11 cellular contexts compared by ENCODE assay signal in the genomic region with DNA sequence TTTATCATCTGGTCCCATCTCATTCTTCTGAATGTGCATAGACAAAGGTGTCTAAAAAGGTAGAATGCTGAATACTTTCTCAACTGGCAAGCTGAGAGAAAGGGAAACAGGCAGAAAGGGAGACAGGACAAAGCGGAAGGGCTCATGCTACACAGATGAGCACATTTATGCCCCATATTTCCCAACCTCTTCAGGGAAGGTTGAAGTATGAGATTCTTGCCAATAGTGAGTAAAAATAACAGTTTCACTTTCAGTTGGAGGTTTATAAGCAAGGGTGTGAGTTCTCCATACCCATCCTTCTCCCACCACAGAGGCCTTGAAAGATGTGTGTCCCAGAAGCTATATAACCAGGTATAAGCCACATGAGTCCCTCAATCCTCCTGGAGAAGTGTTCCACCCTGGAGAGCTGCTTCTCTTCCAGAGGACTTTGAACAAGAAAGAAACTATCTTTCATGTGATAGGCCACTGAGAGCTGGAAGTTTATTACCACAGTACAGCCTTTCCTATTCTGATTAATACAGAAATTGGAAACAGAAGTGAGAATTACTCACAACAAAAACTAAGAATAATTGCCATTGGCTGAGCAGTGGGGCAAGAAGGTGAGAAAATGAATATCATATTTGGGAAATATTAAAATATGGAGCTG.
DNase-seq lines count a peak whose midpoint lies in the region; ATAC-seq and TF ChIP-seq lines count a peak whose summit lies in the region.
"Had no signal": no experiment of that assay in that cellular context is flagged by ENCODE, and none has a peak within 500 bp of the region (broad histone marks: within the 10 kb centered on the region; RNA-seq: fewer than 3 reads in every experiment).

No MANE protein-coding gene starts in this region.

- H3K27me3 ChIP-seq in spleen (replicated peaks in 1 of 7), result no peaks in the 10 kb centered on the region
- H3K27me3 ChIP-seq in suprapubic skin, result no peaks in the 10 kb centered on the region

- H3K9me3 ChIP-seq in spleen (peaks cover 0 to 18% (median 14%) of the 10 kb centered on the region in 8 donors), suprapubic skin (no peaks in the 10 kb centered on the region)

- H3K9me3 Mint-ChIP-seq in activated naive CD4-positive, alpha-beta T cell treated with anti-CD3 and anti-CD28 coated beads for 36 hours, result peaks cover 19% of the 10 kb centered on the region

- H3K4me3 ChIP-seq in spleen (no peak overlapping the region), suprapubic skin (no peak overlapping the region)

- CTCF ChIA-PET in activated naive CD4-positive, alpha-beta T cell treated with anti-CD3 and anti-CD28 coated beads for 36 hours (lab: Charles Lee), result interaction anchor here (0.5 to 1.0 kb wide), 3 partner anchors 10 to 437 kb away, joined by 3 read pairs; no protein-coding TSS in a partner anchor

- 56 to 65% (median 64%) methylated on average over 1 of the region's 1 CpG for WGBS in spleen, 5 donors
- 88% methylated on average over 1 of the region's 1 CpG for WGBS in suprapubic skin

- peaks cover 11% of the 10 kb centered on the region for H3K36me3 Mint-ChIP-seq in activated naive CD4-positive, alpha-beta T cell treated with anti-CD3 and anti-CD28 coated beads for 36 hours (ENCODE audit: low read depth)
- H3K36me3 Mint-ChIP-seq: CD14-positive monocyte had no signal

- intact Hi-C loops in activated naive CD4-positive, alpha-beta T cell treated with anti-CD3 and anti-CD28 coated beads for 36 hours (cut with micrococcal nuclease), result loop anchor here (1.0 to 5.0 kb wide), 2 partner anchors 30 to 116 kb away; no protein-coding TSS in a partner anchor
- intact Hi-C loops in spleen (cut with DNase I; ENCODE audit: low total_unique reads), result no loop called here

- H3K4me1 Mint-ChIP-seq in activated naive CD4-positive, alpha-beta T cell treated with anti-CD3 and anti-CD28 coated beads for 36 hours (ENCODE audit: low read depth), result peaks cover 18% of the 10 kb centered on the region
- H3K4me1 Mint-ChIP-seq: CD14-positive monocyte had no signal

- H3K4me3 Mint-ChIP-seq in activated naive CD4-positive, alpha-beta T cell treated with anti-CD3 and anti-CD28 coated beads for 36 hours, result no peak overlapping the region
- H3K4me3 Mint-ChIP-seq: CD14-positive monocyte had no signal

- TF ChIP-seq CTCF in spleen (IDR thresholded peaks at IDR 0.05 in 8 of 11, conservative IDR thresholded peaks at IDR 0.05 in 3 of 11) (no peak), suprapubic skin (IDR thresholded peaks at IDR 0.05) (no peak)

- no peaks in the 10 kb centered on the region for H3K27me3 Mint-ChIP-seq in activated naive CD4-positive, alpha-beta T cell treated with anti-CD3 and anti-CD28 coated beads for 36 hours (ENCODE audit: low read depth)

- DNase-seq in activated naive CD4-positive, alpha-beta T cell treated with anti-CD3 and anti-CD28 coated beads for 36 hours, result peak; percentile 18
- DNase-seq in activated naive CD4-positive, alpha-beta T cell treated with Interleukin-2 at 50 U/mL for 16 hours, result no peak
- peak; percentile 85 for DNase-seq in amniotic epithelial cell (ENCODE audit: low read depth)
- DNase-seq in spleen, result no peak
- no peak for DNase-seq in NCI-H146 (lab: John Stamatoyannopoulos, UW)
- no peak for DNase-seq in suprapubic skin (ENCODE audit: low spot score in 2 of 2)
- no peak for DNase-seq in caudate nucleus (lab: John Stamatoyannopoulos, UW)
- DNase-seq: kidney glomerular epithelial cell, NCI-H1105 had no signal

- H3K36me3 ChIP-seq in spleen, result no peaks in the 10 kb centered on the region
- no peaks in the 10 kb centered on the region for H3K36me3 ChIP-seq in suprapubic skin

- TF ChIP-seq EP300 in suprapubic skin (IDR thresholded peaks at IDR 0.05), result no peak

- H3K4me1 ChIP-seq in spleen (peaks cover 0 to 7% (median 0%) of the 10 kb centered on the region in 6 donors), suprapubic skin (no peaks in the 10 kb centered on the region)

- TF ChIP-seq POLR2A in spleen (IDR thresholded peaks at IDR 0.05), result no peak
- TF ChIP-seq POLR2A in suprapubic skin (IDR thresholded peaks at IDR 0.05), result no peak

- peak; percentile 71 for ATAC-seq in HG03378 (IDR thresholded peaks at IDR 0.05; ENCODE audit: unreplicated experiment)

- H3K27ac ChIP-seq in spleen (peak overlapping the region in 6 of 8 donors; percentile 16 to 45 (median 28)), suprapubic skin (no peak overlapping the region), caudate nucleus (ENCODE audit: low read depth, low read length) (no peak overlapping the region)

- peak overlapping the region; percentile 28 for H3K27ac Mint-ChIP-seq in activated naive CD4-positive, alpha-beta T cell treated with anti-CD3 and anti-CD28 coated beads for 36 hours
- H3K27ac Mint-ChIP-seq: CD14-positive monocyte had no signal

Comparison
In these comparisons a context has a peak if more than half of its experiments do, and no peak if none do; other contexts are left out.
1. DNase-seq: peak in activated naive CD4-positive, alpha-beta T cell treated with anti-CD3 and anti-CD28 coated beads for 36 hours (single experiment) and amniotic epithelial cell (single experiment); none in activated naive CD4-positive, alpha-beta T cell treated with Interleukin-2 at 50 U/mL for 16 hours (single experiment), spleen (single experiment), NCI-H146 (single experiment), suprapubic skin (0 of 2) and caudate nucleus (0 of 61).
2. H3K27ac ChIP-seq: peak in spleen (6 of 8); none in suprapubic skin (single experiment) and caudate nucleus (single experiment).